ENCODE assay signal across 8 cellular contexts in the genomic region with DNA sequence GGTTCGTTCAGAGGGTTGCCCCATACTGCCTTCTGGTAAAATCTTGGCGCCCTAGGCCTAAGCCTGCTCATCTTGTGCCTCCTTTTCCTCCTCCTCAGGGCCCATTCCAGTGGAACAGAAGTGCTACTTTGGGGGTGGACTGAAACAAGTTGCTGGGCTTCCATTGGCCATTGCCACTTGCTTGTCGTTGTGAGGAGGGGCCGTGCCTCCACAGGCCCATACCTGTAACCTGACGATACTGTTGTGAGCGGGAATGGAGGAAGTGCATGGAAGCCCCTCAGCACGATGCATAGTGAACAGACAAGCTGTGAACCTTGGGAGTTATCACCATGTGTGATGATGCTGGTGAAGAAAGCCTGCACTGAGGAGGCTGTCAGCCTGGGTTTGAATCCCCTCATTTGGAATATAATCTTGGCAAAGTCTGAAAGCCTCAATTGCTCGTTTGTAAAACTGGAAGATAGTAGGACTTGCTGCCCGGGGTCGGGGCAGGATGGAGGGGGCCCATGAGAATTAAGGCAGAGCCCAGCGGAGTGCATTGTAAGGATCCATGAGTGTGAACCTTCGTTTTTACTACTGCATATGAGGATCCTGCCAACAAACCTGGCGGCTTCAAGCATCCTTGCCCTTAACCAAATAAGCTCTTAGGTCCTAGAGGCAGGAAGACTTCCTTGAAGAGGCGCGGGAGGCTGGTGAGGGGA. TPM values are rescaled to one million over a fixed set of nuclear protein-coding genes. Genes with fewer than 3 reads are reported as not detected.
DNase-seq lines count a peak whose midpoint lies in the region; ATAC-seq and TF ChIP-seq lines count a peak whose summit lies in the region.

No MANE protein-coding gene starts in this region.

- H4K91ac ChIP-seq in IMR-90 (ENCODE audit: insufficient read depth, low read depth, low read length): peak overlapping the region; percentile 86

- dilution Hi-C loops in IMR-90 (cut with HindIII; ENCODE audit: low sequenced_read_pairs, unreplicated experiment): no loop called here

- CTCF ChIA-PET in IMR-90 (lab: Yijun Ruan, JAX): no interaction called here

- peaks cover 8 to 21% (median 14%) of the 10 kb centered on the region in 4 donors for H3K4me1 Mint-ChIP-seq in naive thymus-derived CD8-positive, alpha-beta T cell

- H3K27me3 Mint-ChIP-seq in naive thymus-derived CD8-positive, alpha-beta T cell: peaks cover 32 to 63% (median 45%) of the 10 kb centered on the region in 5 donors

- no TSS peak for BruUV-seq in IMR-90 (replicated peaks; lab: Mats Ljungman, UMichigan)

- H3K9me1 ChIP-seq in IMR-90 (ENCODE audit: insufficient read depth, low read length): peaks cover 14% of the 10 kb centered on the region

- H2AFZ ChIP-seq in IMR-90 (replicated peaks; ENCODE audit: low read length, poor library complexity): peak overlapping the region; percentile 93

- peak overlapping the region; percentile 80 for H3K14ac ChIP-seq in IMR-90 (replicated peaks; ENCODE audit: low read depth, low read length)

- no peak for TF ChIP-seq POLR2A in IMR-90 (IDR thresholded peaks at IDR 0.05; ENCODE audit: low read depth, low read length)

- no peaks in the 10 kb centered on the region for H3K9me3 Mint-ChIP-seq in naive thymus-derived CD8-positive, alpha-beta T cell

- H3K18ac ChIP-seq in IMR-90 (ENCODE audit: low read depth, low read length): peak overlapping the region; percentile 29; the same call in 1 of the 2 replicates

- peak overlapping the region; percentile 23 for H4K5ac ChIP-seq in IMR-90 (ENCODE audit: low read depth, low read length)

- WGBS in IMR-90 (ENCODE audit: extremely low coverage in 2 of 2, insufficient read length in 1 of 2), 2 experiments: 59% methylated on average over 8 of the region's 15 CpGs; no CpG with 5 or more reads in 1 of the 2 experiments

- H3K23ac ChIP-seq in IMR-90 (ENCODE audit: low read depth, low read length): peak overlapping the region; percentile 54; the same call in 1 of the 2 replicates

- H2BK20ac ChIP-seq in IMR-90 (ENCODE audit: low read depth, low read length): peak overlapping the region; percentile 88

- peak overlapping the region; percentile 96 for H2AK5ac ChIP-seq in IMR-90 (ENCODE audit: low read depth, low read length)

- peak overlapping the region; percentile 88 for H3K4me3 ChIP-seq in AG10803 (ENCODE audit: low read length)
- peak overlapping the region; percentile 98 for H3K4me3 ChIP-seq in IMR-90 (ENCODE audit: insufficient read depth, low read depth, low read length)
- H3K4me3 ChIP-seq in choroid plexus epithelial cell (ENCODE audit: low read depth, low read length): peak overlapping the region; percentile 88

- peak overlapping the region; percentile 64; the same call in 2 of the 3 replicates for H2BK15ac ChIP-seq in IMR-90 (ENCODE audit: low read depth, low read length)

- peak overlapping the region; percentile 92 for H3K4ac ChIP-seq in IMR-90 (ENCODE audit: low read depth, low read length)

- H3K27ac ChIP-seq in IMR-90 (ENCODE audit: insufficient read depth, low read length): peak overlapping the region; percentile 85

- peak overlapping the region; percentile 80 for H2BK120ac ChIP-seq in IMR-90 (ENCODE audit: low read depth, low read length)

- peak overlapping the region; percentile 74 for H2AK9ac ChIP-seq in IMR-90 (replicated peaks; ENCODE audit: low read depth, low read length, poor library complexity)

- H3K36me3 Mint-ChIP-seq in naive thymus-derived CD8-positive, alpha-beta T cell: no peaks in the 10 kb centered on the region

- DNase-seq in AG10803 (ENCODE audit: low read depth): no peak
- DNase-seq in IMR-90: peak; percentile 16
- no peak for DNase-seq in choroid plexus epithelial cell (ENCODE audit: low read depth)
- DNase-seq in naive thymus-derived CD8-positive, alpha-beta T cell: no peak
- no peak for DNase-seq in NOMO-1 (lab: John Stamatoyannopoulos, UW; ENCODE audit: unreplicated experiment in 2 of 2)
- no peak for DNase-seq in SKM-1 (lab: John Stamatoyannopoulos, UW; ENCODE audit: unreplicated experiment)

- H2BK5ac ChIP-seq in IMR-90 (ENCODE audit: low read depth, low read length, poor library complexity, severe bottlenecking): peak overlapping the region; percentile 78

- in situ Hi-C loops in IMR-90 (cut with MboI; ENCODE audit: low sequenced_read_pairs): no loop called here

- H4K8ac ChIP-seq in IMR-90 (ENCODE audit: low read depth in 2 of 2, low read length in 2 of 2): peak overlapping the region; percentile 51 to 88; a peak in 3 of 4 replicates

- H3K27ac Mint-ChIP-seq in naive thymus-derived CD8-positive, alpha-beta T cell: peak overlapping the region in 2 of 10 donors; percentile 44 to 66

- H3K9me3 ChIP-seq in IMR-90 (ENCODE audit: control insufficient read depth, insufficient read depth, low read length): no peaks in the 10 kb centered on the region

- intact Hi-C loops in IMR-90 (cut with micrococcal nuclease): loop anchor here (5.0 kb wide), 2 partner anchors 63 to 728 kb away; no protein-coding TSS in a partner anchor

- peaks cover 8 to 50% of the 10 kb centered on the region in 2 experiments; a peak in 3 of 4 replicates for H3K79me1 ChIP-seq in IMR-90 (ENCODE audit: low read depth in 1 of 2, low read length in 2 of 2)

- TF ChIP-seq CTCF in AG10803 (conservative IDR thresholded peaks at IDR 0.05; ENCODE audit: low read length): no peak
- TF ChIP-seq CTCF in IMR-90 (conservative IDR thresholded peaks at IDR 0.05; ENCODE audit: low read depth, low read length): no peak
- no peak for TF ChIP-seq CTCF in choroid plexus epithelial cell (conservative IDR thresholded peaks at IDR 0.05; ENCODE audit: low read depth, low read length)

- no peak for TF ChIP-seq RAD21 in IMR-90 (IDR thresholded peaks at IDR 0.05; ENCODE audit: low read length)

- H3K27me3 ChIP-seq in IMR-90 (ENCODE audit: control insufficient read depth, insufficient read depth, low read length): no peaks in the 10 kb centered on the region

- peaks cover 14% of the 10 kb centered on the region for H3K4me1 ChIP-seq in IMR-90 (ENCODE audit: control insufficient read depth, insufficient read depth, low read length)

- no peaks in the 10 kb centered on the region for H4K20me1 ChIP-seq in IMR-90 (ENCODE audit: insufficient read depth, low read length)

- peak overlapping the region; percentile 67 to 87 (median 82) for H3K4me3 Mint-ChIP-seq in naive thymus-derived CD8-positive, alpha-beta T cell

- peak overlapping the region; percentile 39 for H3K4me2 ChIP-seq in IMR-90 (ENCODE audit: low read depth, low read length)

- no peaks in the 10 kb centered on the region; the same call in 1 of the 2 replicates for H3K36me3 ChIP-seq in IMR-90 (ENCODE audit: control insufficient read depth, insufficient read depth, low read length)

- H3K56ac ChIP-seq in IMR-90 (ENCODE audit: extremely low read depth, insufficient read depth, low read length): no peak overlapping the region

- POLR2A ChIA-PET in IMR-90 (lab: Charles Lee; ENCODE audit: unreplicated experiment): interaction anchor here (0.7 kb wide), 1 partner anchor 19 kb away, joined by 6 read pairs; no protein-coding TSS in a partner anchor
- POLR2A ChIA-PET in naive thymus-derived CD8-positive, alpha-beta T cell (lab: Charles Lee): no interaction called here

- ATAC-seq in IMR-90 (ENCODE audit: low read depth): no peak
- ATAC-seq in naive thymus-derived CD8-positive, alpha-beta T cell: no peak
- ATAC-seq in GM18502 (IDR thresholded peaks at IDR 0.05; ENCODE audit: poor library complexity, unreplicated experiment): no peak
- ATAC-seq in HG03196 (IDR thresholded peaks at IDR 0.05; ENCODE audit: unreplicated experiment): no peak

- peak overlapping the region; percentile 60 for H3K9ac ChIP-seq in IMR-90 (ENCODE audit: low read depth, low read length)

TF ChIP-seq in IMR-90, 13 proteins besides CTCF, POLR2A, EP300 and RAD21:
- TF ChIP-seq SMC3 (IDR thresholded peaks at IDR 0.05; ENCODE audit: low read depth, low read length) (no peak), RFX5 (IDR thresholded peaks at IDR 0.05; ENCODE audit: low read depth, low read length) (no peak), CHD1 (IDR thresholded peaks at IDR 0.05; ENCODE audit: low read depth, low read length) (no peak), BHLHE40 (IDR thresholded peaks at IDR 0.05; ENCODE audit: low read depth, low read length) (no peak), NFE2L2 (IDR thresholded peaks at IDR 0.05; ENCODE audit: low read depth, low read length) (no peak), FOS (IDR thresholded peaks at IDR 0.05; ENCODE audit: low read depth, low read length) (no peak), CEBPB (IDR thresholded peaks at IDR 0.05; ENCODE audit: low read depth, low read length) (no peak), MAZ (IDR thresholded peaks at IDR 0.05; ENCODE audit: borderline replicate concordance, low read depth, low read length) (no peak)
- TF ChIP-seq, protein P1, sequence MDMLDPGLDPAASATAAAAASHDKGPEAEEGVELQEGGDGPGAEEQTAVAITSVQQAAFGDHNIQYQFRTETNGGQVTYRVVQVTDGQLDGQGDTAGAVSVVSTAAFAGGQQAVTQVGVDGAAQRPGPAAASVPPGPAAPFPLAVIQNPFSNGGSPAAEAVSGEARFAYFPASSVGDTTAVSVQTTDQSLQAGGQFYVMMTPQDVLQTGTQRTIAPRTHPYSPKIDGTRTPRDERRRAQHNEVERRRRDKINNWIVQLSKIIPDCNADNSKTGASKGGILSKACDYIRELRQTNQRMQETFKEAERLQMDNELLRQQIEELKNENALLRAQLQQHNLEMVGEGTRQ (IDR thresholded peaks at IDR 0.05; ENCODE audit: low read depth, low read length): no peak

RNA-seq across cellular contexts. Expression of a gene that starts 0.7 kb away (rescaled TPM):
- total RNA-seq in IMR-90 (2012; rRNA removed): 55.0 and 58.6 TPM in 2 replicates
- polyA plus RNA-seq in IMR-90 (2012; rRNA removed): 51.1 and 63.3 TPM in 2 replicates
- 27.9 and 34.6 TPM in 2 replicates for polyA plus RNA-seq in IMR-90 (2012; cell fraction: cytosol; rRNA removed)
- 18.2 and 48.5 TPM in 2 replicates for polyA plus RNA-seq in IMR-90 (2012; cell fraction: nucleus; rRNA removed; ENCODE audit: low replicate concordance)
- total RNA-seq in naive thymus-derived CD8-positive, alpha-beta T cell: under 1 TPM in 1 of 2 experiments, not detected in 1; 0.70 TPM
- polyA plus RNA-seq in naive thymus-derived CD8-positive, alpha-beta T cell: under 1 TPM in 2 of 3 donors, not detected in 1; 0.05 to 0.08 TPM

Comparison
In these comparisons a context has a peak if more than half of its experiments do, and no peak if none do; other contexts are left out.
1. RNA of a gene that starts 0.7 kb away (total RNA-seq): 55.0 to 58.6 TPM in IMR-90; 0.70 TPM in naive thymus-derived CD8-positive, alpha-beta T cell; every median in the first group is over 10 times any median in the second.
2. Peak in every context shown above with its lines, with median percentiles within 50 percentile points of each other: H3K4me3 ChIP-seq.